8 cellular contexts compared by ENCODE assay signal in genomic region chr6:149941583-149942460, GRCh38. TPM values are rescaled to one million over a fixed set of nuclear protein-coding genes. Genes with fewer than 3 reads are reported as not detected.
DNase-seq lines count a peak whose midpoint lies in the region; ATAC-seq, FAIRE-seq and TF ChIP-seq lines count a peak whose summit lies in the region.

Gene ULBP2 (plus strand): TSS chr6:149942014. CDS start chr6:149942073, 59 bp downstream.

- H3K27ac Mint-ChIP-seq in activated CD8-positive, alpha-beta memory T cell treated with anti-CD3 and anti-CD28 coated beads, Interleukin-2, amount 10 ng/mL, durations not matched to agents 7 days and 5 days: peak within 1 kb of the TSS; percentile 81

- no peak for FAIRE-seq in H1 (lab: Jason Lieb, UNC)

- peak; percentile 52 for DNase-seq in COR-L47 (lab: John Stamatoyannopoulos, UW)
- peak; percentile 85 for DNase-seq in HS-5 (ENCODE audit: low read depth)
- DNase-seq in NT2/D1 (ENCODE audit: low read depth, low spot score): no peak
- DNase-seq in activated CD8-positive, alpha-beta memory T cell treated with anti-CD3 and anti-CD28 coated beads, Interleukin-2, amount 10 ng/mL, durations not matched to agents 7 days and 5 days: peak; percentile 92
- peak in 1 of 2 experiments; percentile 79 for DNase-seq in H1 (ENCODE audit: low read depth in 1 of 2, low spot score in 2 of 2)
- peak; percentile 96 for DNase-seq in mesenchymal stem cell
- peak; percentile 72 to 86 (median 82) for DNase-seq in stimulated activated CD4-positive, alpha-beta T cell treated with anti-CD3 and anti-CD28 coated beads, TNF-alpha, amount 100 ng/mL, for 4 hours (ENCODE audit: low read depth in 3 of 3)
- no peak for DNase-seq in NCI-H187 treated with DMSO at 0.1 percent for 48 hours (lab: John Stamatoyannopoulos, UW)

- H4K8ac ChIP-seq in H1 (ENCODE audit: extremely low read depth, insufficient read depth, low read length): no peak within 1 kb of the TSS
- peak within 1 kb of the TSS; percentile 95 for H4K8ac ChIP-seq in mesenchymal stem cell (ENCODE audit: low read length)

- H3K27me3 Mint-ChIP-seq in activated CD8-positive, alpha-beta memory T cell treated with anti-CD3 and anti-CD28 coated beads, Interleukin-2, amount 10 ng/mL, durations not matched to agents 7 days and 5 days: peaks cover 78% of the 10 kb centered on the region

- H3K56ac ChIP-seq in H1 (replicated peaks; ENCODE audit: insufficient read length, low read depth, low read length): no peak within 1 kb of the TSS

- no peak within 1 kb of the TSS for H3K23ac ChIP-seq in H1 (ENCODE audit: insufficient read length)
- H3K23ac ChIP-seq in mesenchymal stem cell (ENCODE audit: low read length in 2 of 2): no peak within 1 kb of the TSS

- ATAC-seq in activated CD8-positive, alpha-beta memory T cell treated with anti-CD3 and anti-CD28 coated beads, Interleukin-2, amount 10 ng/mL, durations not matched to agents 7 days and 5 days: peak; percentile 93

- CTCF ChIA-PET in activated CD8-positive, alpha-beta memory T cell treated with anti-CD3 and anti-CD28 coated beads, Interleukin-2, amount 10 ng/mL, durations not matched to agents 7 days and 5 days (lab: Charles Lee): interaction anchor here (2.2 kb wide), 1 partner anchor 75 kb away, joined by 7 read pairs; no protein-coding TSS in a partner anchor
- CTCF ChIA-PET in H1 (lab: Charles Lee; ENCODE audit: partially characterized antibody): interaction anchor here (0.6 to 1.9 kb wide), 5 partner anchors 13 to 577 kb away, joined by 3 to 10 read pairs (median 5); no protein-coding TSS in a partner anchor

- no peak within 1 kb of the TSS; the same call in 1 of the 2 replicates for H2AK5ac ChIP-seq in H1 (ENCODE audit: low read depth, low read length)
- no peak within 1 kb of the TSS for H2AK5ac ChIP-seq in mesenchymal stem cell (ENCODE audit: low read length, severe bottlenecking)

- H3K18ac ChIP-seq in H1 (ENCODE audit: extremely low read depth, low read length) (no peak within 1 kb of the TSS; the same call in 1 of the 2 replicates), mesenchymal stem cell (ENCODE audit: low read depth in 1 of 2, low read length in 2 of 2) (peak within 1 kb of the TSS; percentile 70 to 75)

- H3K9me3 ChIP-seq in NT2/D1 (ENCODE audit: insufficient read depth, low read length) (no peaks in the 10 kb centered on the region), H1 (ENCODE audit: insufficient read depth in 2 of 2, low read depth in 1 of 2, low read length in 1 of 2) (no peaks in the 10 kb centered on the region), mesenchymal stem cell (ENCODE audit: control insufficient read depth, low read length) (no peaks in the 10 kb centered on the region)

- H4K5ac ChIP-seq in H1 (ENCODE audit: insufficient read length, low read depth, low read length): no peak within 1 kb of the TSS

- H2AFZ ChIP-seq in H1 (ENCODE audit: low read length) (no peak within 1 kb of the TSS), mesenchymal stem cell (ENCODE audit: low read depth, low read length) (peak within 1 kb of the TSS; percentile 95)

- peaks cover 38% of the 10 kb centered on the region for H3K4me1 Mint-ChIP-seq in activated CD8-positive, alpha-beta memory T cell treated with anti-CD3 and anti-CD28 coated beads, Interleukin-2, amount 10 ng/mL, durations not matched to agents 7 days and 5 days

- H4K20me1 ChIP-seq in H1 (replicated peaks in 1 of 2; ENCODE audit: control insufficient read depth in 1 of 2, insufficient read depth in 2 of 2, low read length in 2 of 2): peaks cover 6 to 9% of the 10 kb centered on the region in 2 experiments

- H2BK5ac ChIP-seq in H1 (ENCODE audit: low read depth, low read length) (no peak within 1 kb of the TSS), mesenchymal stem cell (ENCODE audit: low read depth, low read length, poor library complexity, severe bottlenecking) (no peak within 1 kb of the TSS)

- H3K27me3 ChIP-seq in NT2/D1 (ENCODE audit: insufficient read depth, insufficient read length) (peaks cover 74% of the 10 kb centered on the region), H1 (replicated peaks in 1 of 4; ENCODE audit: control insufficient read depth in 3 of 4, extremely low read depth in 1 of 4, insufficient read depth in 3 of 4, low read length in 3 of 4) (peaks cover 56 to 80% (median 69%) of the 10 kb centered on the region in 4 experiments), mesenchymal stem cell (ENCODE audit: control insufficient read depth in 1 of 2, insufficient read depth in 1 of 2, low read length in 2 of 2) (peaks cover 38 to 44% of the 10 kb centered on the region in 2 experiments)

- H2BK20ac ChIP-seq in H1 (ENCODE audit: low read length): no peak within 1 kb of the TSS

- H3K9me3 Mint-ChIP-seq in activated CD8-positive, alpha-beta memory T cell treated with anti-CD3 and anti-CD28 coated beads, Interleukin-2, amount 10 ng/mL, durations not matched to agents 7 days and 5 days (ENCODE audit: low read depth): no peaks in the 10 kb centered on the region

- H3K9ac ChIP-seq in NT2/D1 (ENCODE audit: insufficient read length, low read depth) (peak within 1 kb of the TSS; percentile 57), H1 (replicated peaks in 1 of 4; ENCODE audit: extremely low read depth in 1 of 4, low read depth in 3 of 4, low read length in 3 of 4) (no peak within 1 kb of the TSS), mesenchymal stem cell (ENCODE audit: low read length) (peak within 1 kb of the TSS; percentile 80)

- no peak for TF ChIP-seq CTCF in H1 (IDR thresholded peaks at IDR 0.05; ENCODE audit: control extremely low read depth in 1 of 3, insufficient read depth in 1 of 3, low read depth in 1 of 3, low read length in 3 of 3)

- no peaks in the 10 kb centered on the region for H3K79me2 ChIP-seq in H1 (ENCODE audit: control insufficient read depth in 1 of 2, insufficient read depth in 2 of 2, low read length in 2 of 2)

- H2BK15ac ChIP-seq in H1 (ENCODE audit: low read length): no peak within 1 kb of the TSS
- H2BK15ac ChIP-seq in mesenchymal stem cell (ENCODE audit: low read depth, poor library complexity, severe bottlenecking): peak within 1 kb of the TSS; percentile 96

- H4K91ac ChIP-seq in H1 (replicated peaks; ENCODE audit: insufficient read length, low read length): no peak within 1 kb of the TSS
- peak within 1 kb of the TSS; percentile 83 for H4K91ac ChIP-seq in mesenchymal stem cell (ENCODE audit: low read length)

- no peak within 1 kb of the TSS for H3K27ac ChIP-seq in H1 (ENCODE audit: low read depth, low read length)
- peak within 1 kb of the TSS; percentile 10 for H3K27ac ChIP-seq in mesenchymal stem cell (ENCODE audit: low read length, poor library complexity, severe bottlenecking)

- peak within 1 kb of the TSS; percentile 49 for H3K4me3 ChIP-seq in NT2/D1 (ENCODE audit: insufficient read length, low read depth)
- H3K4me3 ChIP-seq in H1 (ENCODE audit: extremely low read depth in 1 of 4, insufficient read depth in 2 of 4, low read depth in 3 of 4, low read length in 4 of 4): peak within 1 kb of the TSS; percentile 40 to 69 (median 48)
- peak within 1 kb of the TSS; percentile 71 to 85 for H3K4me3 ChIP-seq in mesenchymal stem cell (ENCODE audit: insufficient read depth in 1 of 2, low read depth in 1 of 2, low read length in 2 of 2)

- POLR2A ChIA-PET in H1 (lab: Charles Lee; ENCODE audit: partially characterized antibody): interaction anchor here (0.9 to 1.5 kb wide), 2 partner anchors 36 to 48 kb away, joined by 3 to 4 read pairs; no protein-coding TSS in a partner anchor

- H3K14ac ChIP-seq in H1 (ENCODE audit: insufficient read length) (no peak within 1 kb of the TSS), mesenchymal stem cell (ENCODE audit: low read length in 2 of 2) (peak within 1 kb of the TSS; percentile 2 to 7)

- 1% methylated on average over 54 of the region's 62 CpGs; no CpG with 5 or more reads in 1 of the 2 experiments for WGBS in H1 (ENCODE audit: extremely low coverage in 1 of 2, insufficient coverage in 1 of 2, insufficient read length in 1 of 2, insufficient replicate concordance in 2 of 2, low coverage in 1 of 2, low lambda C conversion rate in 2 of 2, missing lambda C conversion rate in 1 of 2), 2 experiments
- WGBS in mesenchymal stem cell: under 1% methylated on average over 48 of the region's 62 CpGs

- H3K4me3 Mint-ChIP-seq in activated CD8-positive, alpha-beta memory T cell treated with anti-CD3 and anti-CD28 coated beads, Interleukin-2, amount 10 ng/mL, durations not matched to agents 7 days and 5 days: peak within 1 kb of the TSS; percentile 84

- H3K79me1 ChIP-seq in H1 (ENCODE audit: low read depth, low read length): no peaks in the 10 kb centered on the region
- no peaks in the 10 kb centered on the region for H3K79me1 ChIP-seq in mesenchymal stem cell (replicated peaks; ENCODE audit: low read length, poor library complexity, severe bottlenecking)

- no peak within 1 kb of the TSS for H2BK12ac ChIP-seq in H1 (ENCODE audit: low read depth, low read length)
- peak within 1 kb of the TSS in 1 of 2 experiments; percentile 15 for H2BK12ac ChIP-seq in mesenchymal stem cell (ENCODE audit: low read length in 2 of 2)

- no peaks in the 10 kb centered on the region for H3K36me3 Mint-ChIP-seq in activated CD8-positive, alpha-beta memory T cell treated with anti-CD3 and anti-CD28 coated beads, Interleukin-2, amount 10 ng/mL, durations not matched to agents 7 days and 5 days

- H3K4ac ChIP-seq in H1 (replicated peaks; ENCODE audit: insufficient read length, low read depth, low read length) (no peak within 1 kb of the TSS), mesenchymal stem cell (ENCODE audit: low read depth in 1 of 2, low read length in 2 of 2) (peak within 1 kb of the TSS in 1 of 2 experiments; percentile 40)

- H3K36me3 ChIP-seq in NT2/D1 (ENCODE audit: insufficient read depth, insufficient read length, low read length): no peaks in the 10 kb centered on the region
- peaks cover 0 to 4% (median 0%) of the 10 kb centered on the region in 4 experiments; a peak in 1 of 8 replicates for H3K36me3 ChIP-seq in H1 (ENCODE audit: control insufficient read depth in 2 of 4, insufficient read depth in 4 of 4, low read length in 3 of 4)
- no peaks in the 10 kb centered on the region for H3K36me3 ChIP-seq in mesenchymal stem cell (ENCODE audit: control insufficient read depth in 1 of 2, insufficient read depth in 2 of 2, low read depth in 1 of 2, low read length in 2 of 2)

- no peak for TF ChIP-seq POLR2A in H1 (IDR thresholded peaks at IDR 0.05; ENCODE audit: control extremely low read depth in 1 of 2, low read depth in 2 of 2, low read length in 2 of 2)

- TF ChIP-seq EP300 in H1 (IDR thresholded peaks at IDR 0.05; ENCODE audit: borderline replicate concordance in 1 of 2, low read depth in 2 of 2, low read length in 2 of 2): no peak

- H3K4me2 ChIP-seq in H1 (ENCODE audit: insufficient read depth in 1 of 2, low read depth in 2 of 2, low read length in 2 of 2): peak within 1 kb of the TSS; percentile 70 to 93
- H3K4me2 ChIP-seq in mesenchymal stem cell (ENCODE audit: low read length, poor library complexity, severe bottlenecking): peak within 1 kb of the TSS; percentile 96

- TF ChIP-seq RAD21 in H1 (IDR thresholded peaks at IDR 0.05 in 1 of 2, conservative IDR thresholded peaks at IDR 0.05 in 1 of 2; ENCODE audit: low read depth in 2 of 2, low read length in 2 of 2): no peak

- peaks cover 13% of the 10 kb centered on the region; the same call in 1 of the 2 replicates for H3K23me2 ChIP-seq in H1 (ENCODE audit: low read depth, low read length)

- H3K4me1 ChIP-seq in NT2/D1 (ENCODE audit: insufficient read depth, insufficient read length) (no peaks in the 10 kb centered on the region), H1 (replicated peaks in 1 of 4; ENCODE audit: control insufficient read depth in 3 of 4, insufficient read depth in 4 of 4, low read length in 3 of 4) (peaks cover 0 to 6% (median 3%) of the 10 kb centered on the region in 4 experiments; a peak in 5 of 7 replicates), mesenchymal stem cell (ENCODE audit: control insufficient read depth, insufficient read depth, low read depth, low read length) (peaks cover 18% of the 10 kb centered on the region)

- H2BK120ac ChIP-seq in H1 (replicated peaks; ENCODE audit: low read depth, low read length): no peak within 1 kb of the TSS
- H2BK120ac ChIP-seq in mesenchymal stem cell (ENCODE audit: low read depth, low read length): peak within 1 kb of the TSS; percentile 61

RNA-seq across cellular contexts. Expression of gene ULBP2, which starts in this region (rescaled TPM):
- total RNA-seq in activated CD8-positive, alpha-beta memory T cell treated with anti-CD3 and anti-CD28 coated beads, Interleukin-2, amount 10 ng/mL, durations not matched to agents 7 days and 5 days: under 1 TPM; 0.80 to 0.99 TPM
- total RNA-seq in H1 (2021; fragmentation: NEBNext Ultra II Directional; extraction: Animal tissue kit (Norgen Biotek cat#: 25700)): not detected in 2 replicates
- 0.05 TPM in 1 of 2 replicates, not detected in the other for polyA plus RNA-seq in H1 (2011; rRNA removed)
- not detected for polyA plus RNA-seq in H1 (2011; cell fraction: cytosol; rRNA removed)
- not detected for polyA plus RNA-seq in H1 (2011; cell fraction: nucleus; rRNA removed)
- polyA plus RNA-seq in H1 (2012, experiment 1 of 2): not detected in 4 replicates
- not detected for polyA plus RNA-seq in H1 (2012, experiment 2 of 2)
- polyA plus RNA-seq in H1 (2013, experiment 1 of 2): 0.04 TPM
- 0.04 TPM for polyA plus RNA-seq in H1 (2013, experiment 2 of 2)
- polyA minus RNA-seq in H1 (2011; rRNA and poly(A)+ RNA removed): not detected in 2 replicates
- not detected for polyA minus RNA-seq in H1 (2011; cell fraction: cytosol; rRNA and poly(A)+ RNA removed)
- not detected for polyA minus RNA-seq in H1 (2011; cell fraction: nucleus; rRNA and poly(A)+ RNA removed)
- polyA plus RNA-seq in mesenchymal stem cell (2013, experiment 1 of 2): 6.4 TPM
- polyA plus RNA-seq in mesenchymal stem cell (2013, experiment 2 of 2): 7.4 TPM

Comparison
In these comparisons a context has a peak if more than half of its experiments do, and no peak if none do; other contexts are left out.
1. Peak in DNase-seq and ATAC-seq in activated CD8-positive, alpha-beta memory T cell treated with anti-CD3 and anti-CD28 coated beads, Interleukin-2, amount 10 ng/mL, durations not matched to agents 7 days and 5 days; RNA of the gene not detected or under 1 TPM.
2. DNase-seq: peak in COR-L47 (single experiment), HS-5 (single experiment), mesenchymal stem cell (single experiment) and stimulated activated CD4-positive, alpha-beta T cell treated with anti-CD3 and anti-CD28 coated beads, TNF-alpha, amount 100 ng/mL, for 4 hours (3 of 3); none in NT2/D1 (single experiment) and NCI-H187 treated with DMSO at 0.1 percent for 48 hours (single experiment).
3. H3K9ac ChIP-seq: peak in NT2/D1 (single experiment) and mesenchymal stem cell (single experiment); none in H1 (0 of 4).
4. Peak in every context shown above with its lines, with median percentiles within 50 percentile points of each other: H3K4me3 ChIP-seq.